Comparison of ENCODE assay signal across 8 cellular contexts in the genomic region with DNA sequence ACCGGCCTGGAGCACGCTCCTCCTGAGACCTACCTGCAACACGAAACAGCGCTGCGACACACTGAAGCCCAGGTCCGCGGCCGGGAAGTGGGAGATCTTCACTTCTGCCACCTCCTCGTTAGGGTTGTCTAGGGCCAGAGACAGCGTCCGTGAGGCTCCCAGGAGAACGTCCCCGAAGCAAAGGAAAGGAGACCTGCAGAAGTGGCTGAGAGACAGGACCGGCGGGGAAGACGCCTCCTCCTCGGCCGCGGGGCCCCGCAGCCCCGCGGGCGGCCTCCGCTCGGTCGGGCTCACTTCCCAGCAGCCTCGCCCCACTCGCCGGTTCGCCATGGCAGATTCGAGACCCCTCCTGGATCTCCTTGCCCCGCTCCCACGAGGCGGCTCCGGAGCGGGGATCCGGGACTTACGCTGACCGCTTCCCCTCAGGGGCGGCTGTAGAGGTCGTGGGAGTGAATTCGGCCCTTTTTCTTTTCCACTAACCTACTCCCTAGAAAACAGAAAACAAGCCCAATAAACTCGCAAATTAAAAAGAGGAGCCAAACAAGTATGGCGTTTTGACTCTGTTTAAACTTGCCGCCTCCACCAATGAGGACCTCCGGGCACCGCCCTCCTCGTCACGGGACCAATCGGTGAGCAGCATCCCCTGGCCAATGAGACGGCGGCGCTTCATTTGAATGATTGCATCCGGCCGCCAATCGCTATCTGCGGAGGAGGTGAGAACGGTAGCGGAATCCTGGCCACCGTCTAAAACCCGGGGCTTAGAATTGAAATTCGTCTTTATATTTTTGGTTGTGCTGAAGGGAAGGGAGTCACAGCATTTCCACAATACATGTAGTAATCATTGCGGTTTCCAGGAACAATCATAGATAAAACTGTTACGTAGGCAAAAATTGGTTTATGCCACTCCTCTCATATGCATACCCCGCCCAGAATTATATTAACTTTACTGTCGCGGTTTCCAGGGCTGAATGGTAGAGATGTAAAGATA. TPM values are rescaled to one million over a fixed set of nuclear protein-coding genes. Genes with fewer than 3 reads are reported as not detected.
DNase-seq lines count a peak whose midpoint lies in the region; ATAC-seq and TF ChIP-seq lines count a peak whose summit lies in the region.

A gene with protein sequence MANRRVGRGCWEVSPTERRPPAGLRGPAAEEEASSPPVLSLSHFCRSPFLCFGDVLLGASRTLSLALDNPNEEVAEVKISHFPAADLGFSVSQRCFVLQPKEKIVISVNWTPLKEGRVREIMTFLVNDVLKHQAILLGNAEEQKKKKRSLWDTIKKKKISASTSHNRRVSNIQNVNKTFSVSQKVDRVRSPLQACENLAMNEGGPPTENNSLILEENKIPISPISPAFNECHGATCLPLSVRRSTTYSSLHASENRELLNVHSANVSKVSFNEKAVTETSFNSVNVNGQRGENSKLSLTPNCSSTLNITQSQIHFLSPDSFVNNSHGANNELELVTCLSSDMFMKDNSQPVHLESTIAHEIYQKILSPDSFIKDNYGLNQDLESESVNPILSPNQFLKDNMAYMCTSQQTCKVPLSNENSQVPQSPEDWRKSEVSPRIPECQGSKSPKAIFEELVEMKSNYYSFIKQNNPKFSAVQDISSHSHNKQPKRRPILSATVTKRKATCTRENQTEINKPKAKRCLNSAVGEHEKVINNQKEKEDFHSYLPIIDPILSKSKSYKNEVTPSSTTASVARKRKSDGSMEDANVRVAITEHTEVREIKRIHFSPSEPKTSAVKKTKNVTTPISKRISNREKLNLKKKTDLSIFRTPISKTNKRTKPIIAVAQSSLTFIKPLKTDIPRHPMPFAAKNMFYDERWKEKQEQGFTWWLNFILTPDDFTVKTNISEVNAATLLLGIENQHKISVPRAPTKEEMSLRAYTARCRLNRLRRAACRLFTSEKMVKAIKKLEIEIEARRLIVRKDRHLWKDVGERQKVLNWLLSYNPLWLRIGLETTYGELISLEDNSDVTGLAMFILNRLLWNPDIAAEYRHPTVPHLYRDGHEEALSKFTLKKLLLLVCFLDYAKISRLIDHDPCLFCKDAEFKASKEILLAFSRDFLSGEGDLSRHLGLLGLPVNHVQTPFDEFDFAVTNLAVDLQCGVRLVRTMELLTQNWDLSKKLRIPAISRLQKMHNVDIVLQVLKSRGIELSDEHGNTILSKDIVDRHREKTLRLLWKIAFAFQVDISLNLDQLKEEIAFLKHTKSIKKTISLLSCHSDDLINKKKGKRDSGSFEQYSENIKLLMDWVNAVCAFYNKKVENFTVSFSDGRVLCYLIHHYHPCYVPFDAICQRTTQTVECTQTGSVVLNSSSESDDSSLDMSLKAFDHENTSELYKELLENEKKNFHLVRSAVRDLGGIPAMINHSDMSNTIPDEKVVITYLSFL (N-terminal part only) (minus strand): TSS at position 562 of the 988 bp plus-strand sequence. CDS start 232 bp downstream, at position 330.

- no peaks in the 10 kb centered on the region for H3K36me3 Mint-ChIP-seq in activated naive CD4-positive, alpha-beta T cell treated with anti-CD3 and anti-CD28 coated beads, Interleukin-2, amount 50 U/mL, for 24 hours

- H3K27ac Mint-ChIP-seq in activated naive CD4-positive, alpha-beta T cell treated with anti-CD3 and anti-CD28 coated beads, Interleukin-2, amount 50 U/mL, for 24 hours, result peak within 1 kb of the TSS; percentile 83

- no peak within 1 kb of the TSS for H3K27ac ChIP-seq in thoracic aorta

- DNase-seq in NCI-H1105 (lab: John Stamatoyannopoulos, UW), result peak; percentile 97
- DNase-seq in SKM-1 (lab: John Stamatoyannopoulos, UW; ENCODE audit: unreplicated experiment), result peak; percentile 94
- DNase-seq in glomerular visceral epithelial cell (ENCODE audit: extremely low spot score), result peak; percentile 95
- DNase-seq in omental fat pad (ENCODE audit: low spot score), result peak; percentile 86
- DNase-seq in thoracic aorta (ENCODE audit: low spot score), result peak; percentile 89

- H3K9me3 Mint-ChIP-seq in activated naive CD4-positive, alpha-beta T cell treated with anti-CD3 and anti-CD28 coated beads, Interleukin-2, amount 50 U/mL, for 24 hours, result no peaks in the 10 kb centered on the region

- H3K4me3 ChIP-seq in thoracic aorta, result peak within 1 kb of the TSS; percentile 76

- peak; percentile 99 for ATAC-seq in HG02642 (IDR thresholded peaks at IDR 0.05; ENCODE audit: poor library complexity, unreplicated experiment)
- peak; percentile 98 for ATAC-seq in omental fat pad (ENCODE audit: low FRiP score)
- peak; percentile 98 for ATAC-seq in thoracic aorta (ENCODE audit: insufficient number of reproducible peaks, low FRiP score, low read depth)

- no peaks in the 10 kb centered on the region for H3K9me3 ChIP-seq in thoracic aorta

- peak; percentile 13 for TF ChIP-seq POLR2A in GM10847 (IDR thresholded peaks at IDR 0.05; ENCODE audit: extremely low read depth, insufficient read length)

- no peaks in the 10 kb centered on the region for H3K36me3 ChIP-seq in thoracic aorta

- H3K4me1 ChIP-seq in thoracic aorta (ENCODE audit: control insufficient read depth in 1 of 2, low read depth in 2 of 2), result peaks cover 0 to 7% of the 10 kb centered on the region in 2 donors

- TF ChIP-seq CTCF in omental fat pad (IDR thresholded peaks at IDR 0.05) (no peak), thoracic aorta (IDR thresholded peaks at IDR 0.05) (no peak)

- H3K4me1 Mint-ChIP-seq in activated naive CD4-positive, alpha-beta T cell treated with anti-CD3 and anti-CD28 coated beads, Interleukin-2, amount 50 U/mL, for 24 hours, result peaks cover 6% of the 10 kb centered on the region

- no peaks in the 10 kb centered on the region for H3K27me3 ChIP-seq in thoracic aorta (replicated peaks; ENCODE audit: insufficient read depth)

- H3K27me3 Mint-ChIP-seq in activated naive CD4-positive, alpha-beta T cell treated with anti-CD3 and anti-CD28 coated beads, Interleukin-2, amount 50 U/mL, for 24 hours, result no peaks in the 10 kb centered on the region

- H3K4me3 Mint-ChIP-seq in activated naive CD4-positive, alpha-beta T cell treated with anti-CD3 and anti-CD28 coated beads, Interleukin-2, amount 50 U/mL, for 24 hours, result peak within 1 kb of the TSS; percentile 92

RNA-seq across cellular contexts. Expression of the gene that starts here (rescaled TPM):
- total RNA-seq in omental fat pad (1 to 10 TPM in 2 of 4 donors, under 1 TPM in 2; under 0.01 to 3.2 (median 1.7) TPM), thoracic aorta (1 to 10 TPM in 1 of 2 donors, under 1 TPM in 1; 0.81 to 2.1 TPM)
